9 cellular contexts compared by ENCODE assay signal in the genomic region with DNA sequence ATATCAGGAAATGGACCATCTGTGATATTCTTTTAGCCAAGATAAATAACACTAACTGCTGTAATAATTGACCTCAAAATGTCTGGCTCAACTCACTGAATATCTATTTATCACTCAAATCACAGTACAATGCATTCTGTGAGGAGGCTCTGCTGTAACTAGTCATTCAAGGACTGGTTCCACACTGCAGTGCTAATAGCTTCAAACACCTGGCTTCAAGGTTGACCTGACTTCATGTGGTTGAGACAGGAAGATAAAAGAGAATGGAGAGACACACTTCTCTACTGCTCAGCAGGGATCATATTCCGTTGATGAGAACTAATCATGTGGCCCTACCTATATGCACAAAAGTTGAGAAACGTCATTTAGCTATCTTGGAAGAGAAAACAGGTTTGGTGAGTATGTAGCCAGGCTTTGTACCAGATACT. TPM values are rescaled to one million over a fixed set of nuclear protein-coding genes. Genes with fewer than 3 reads are reported as not detected.
A peak's percentile ranks its signal among the peaks of the same experiment; 100 is the strongest.
DNase-seq lines count a peak whose midpoint lies in the region; ATAC-seq lines count a peak whose summit lies in the region.
"Had no signal": no experiment of that assay in that cellular context is flagged by ENCODE, and none has a peak within 500 bp of the region (broad histone marks: within the 10 kb centered on the region; RNA-seq: fewer than 3 reads in every experiment).

No MANE protein-coding gene starts in this region.

- H2BK120ac ChIP-seq in mesendoderm (ENCODE audit: low read depth, low read length), result peak overlapping the region; percentile 1

- peak overlapping the region; percentile 20 for H3K56ac ChIP-seq in mesendoderm (ENCODE audit: low read length)

- H3K4ac ChIP-seq in mesendoderm (ENCODE audit: low read depth, low read length), result no peak overlapping the region

- H3K4me3 ChIP-seq in mesendoderm (ENCODE audit: low read length), result no peak overlapping the region

- H3K27me3 ChIP-seq in mesendoderm (ENCODE audit: insufficient read depth, low read length, poor library complexity), result no peaks in the 10 kb centered on the region

- peak overlapping the region; percentile 84 for H2AK5ac ChIP-seq in mesendoderm (ENCODE audit: low read length)

- ATAC-seq in GM18498 (IDR thresholded peaks at IDR 0.05; ENCODE audit: unreplicated experiment) (peak; percentile 18), HG02798 (IDR thresholded peaks at IDR 0.05; ENCODE audit: poor library complexity, unreplicated experiment) (peak; percentile 36)

- H4K8ac ChIP-seq in mesendoderm (ENCODE audit: low read depth, low read length), result no peak overlapping the region

- peaks cover 9% of the 10 kb centered on the region for H3K79me2 ChIP-seq in mesendoderm (ENCODE audit: control insufficient read depth, insufficient read depth, low read length)

- H2BK15ac ChIP-seq in mesendoderm (replicated peaks; ENCODE audit: low read depth), result no peak overlapping the region

- H3K18ac ChIP-seq in mesendoderm (ENCODE audit: low read length), result no peak overlapping the region

- no peak overlapping the region for H3K4me2 ChIP-seq in mesendoderm (ENCODE audit: low read length)

- H3K23ac ChIP-seq in mesendoderm (ENCODE audit: low read length), result no peak overlapping the region

- H3K79me1 ChIP-seq in mesendoderm (ENCODE audit: low read length), result peaks cover 5% of the 10 kb centered on the region

- H3K27ac ChIP-seq in mesendoderm (ENCODE audit: low read depth, low read length), result peak overlapping the region; percentile 51

- peak; percentile 97 for DNase-seq in NCI-H69 (lab: John Stamatoyannopoulos, UW)
- DNase-seq in mesendoderm, result peak; percentile 65
- DNase-seq in mucosa of gallbladder (ENCODE audit: low spot score), result no peak
- no peak for DNase-seq in germinal center (ENCODE audit: low spot score)
- DNase-seq in Kasumi-1 (lab: John Stamatoyannopoulos, UW), result no peak
- no peak for DNase-seq in hypothalamus (lab: John Stamatoyannopoulos, UW)
- DNase-seq: NCI-H524 had no signal

- H2BK5ac ChIP-seq in mesendoderm (ENCODE audit: low read length), result peak overlapping the region; percentile 55

- H4K5ac ChIP-seq in mesendoderm (ENCODE audit: low read length), result no peak overlapping the region

- H3K9ac ChIP-seq in mesendoderm (ENCODE audit: low read length), result no peak overlapping the region

- no CpG with 5 or more reads among the region's 2 CpGs for WGBS in mesendoderm (ENCODE audit: extremely low coverage, insufficient coverage, low lambda C conversion rate)

- peaks cover 11% of the 10 kb centered on the region for H3K4me1 ChIP-seq in mesendoderm (ENCODE audit: control insufficient read depth, low read depth, low read length)

- no peaks in the 10 kb centered on the region for H3K36me3 ChIP-seq in mesendoderm (ENCODE audit: control insufficient read depth, insufficient read depth, low read length)

RNA-seq across cellular contexts. Expression of a gene that starts 3.4 kb away (rescaled TPM):
- 18.0 TPM for polyA plus RNA-seq in mesendoderm (2013, experiment 1 of 2)
- polyA plus RNA-seq in mesendoderm (2013, experiment 2 of 2), result 20.0 TPM
- 38.6 TPM for total RNA-seq in mucosa of gallbladder

RNA-seq across cellular contexts. Expression of a gene that starts 45.0 kb away (rescaled TPM):
- not detected for polyA plus RNA-seq in mesendoderm (2013, experiment 1 of 2)
- polyA plus RNA-seq in mesendoderm (2013, experiment 2 of 2), result not detected
- 0.20 TPM for total RNA-seq in mucosa of gallbladder

Comparison
In these comparisons a context has a peak if more than half of its experiments do, and no peak if none do; other contexts are left out.
1. DNase-seq: peak in NCI-H69 (single experiment) and mesendoderm (single experiment); none in mucosa of gallbladder (single experiment), germinal center (single experiment), Kasumi-1 (0 of 2) and hypothalamus (0 of 51).